In genomic region chr1:27339213-27339612, GRCh38 we compare ENCODE assay signal across 19 cellular contexts. TPM values are rescaled to one million over a fixed set of nuclear protein-coding genes. Genes with fewer than 3 reads are reported as not detected.
A peak's percentile ranks its signal among the peaks of the same experiment; 100 is the strongest.
DNase-seq lines count a peak whose midpoint lies in the region; ATAC-seq and TF ChIP-seq lines count a peak whose summit lies in the region.
"Had no signal": no experiment of that assay in that cellular context is flagged by ENCODE, and none has a peak within 500 bp of the region (broad histone marks: within the 10 kb centered on the region; RNA-seq: fewer than 3 reads in every experiment).

No MANE protein-coding gene starts in this region.

- H2AFZ ChIP-seq in IMR-90 (replicated peaks; ENCODE audit: low read length, poor library complexity), result peak overlapping the region; percentile 1

- TF ChIP-seq POLR2A in IMR-90 (IDR thresholded peaks at IDR 0.05; ENCODE audit: low read depth, low read length) (no peak), suprapubic skin (IDR thresholded peaks at IDR 0.05) (no peak), testis (IDR thresholded peaks at IDR 0.05) (no peak)

- no peak overlapping the region for H4K8ac ChIP-seq in IMR-90 (ENCODE audit: low read depth in 2 of 2, low read length in 2 of 2)

- CTCF ChIA-PET in IMR-90 (lab: Yijun Ruan, JAX), result no interaction called here

- no TSS peak for BruUV-seq in IMR-90 (replicated peaks; lab: Mats Ljungman, UMichigan)

- ATAC-seq in IMR-90 (ENCODE audit: low read depth), result no peak
- ATAC-seq in activated T-helper 17 cell treated with anti-CD3 and anti-CD28 coated beads, Interleukin-2, amount 50 U/mL, for 72 hours (replicated peaks), result no peak
- no peak for ATAC-seq in natural killer cell
- no peak for ATAC-seq in HG02623 (IDR thresholded peaks at IDR 0.05; ENCODE audit: unreplicated experiment)
- ATAC-seq: left cardiac atrium had no signal

- no peaks in the 10 kb centered on the region for H3K9me3 Mint-ChIP-seq in T-helper 1 cell treated with Interleukin-12 subunit alpha and Interleukin-12 subunit beta and Interleukin-4 antibody, amounts not matched to agents 30 μg/mL and 1 μg/mL, for 36 hours
- H3K9me3 Mint-ChIP-seq in activated T-helper 17 cell treated with anti-CD3 and anti-CD28 coated beads, Interleukin-2, amount 50 U/mL, for 72 hours, result no peaks in the 10 kb centered on the region
- H3K9me3 Mint-ChIP-seq in natural killer cell, result no peaks in the 10 kb centered on the region

- peaks cover 14% of the 10 kb centered on the region for H3K36me3 Mint-ChIP-seq in T-helper 1 cell treated with Interleukin-12 subunit alpha and Interleukin-12 subunit beta and Interleukin-4 antibody, amounts not matched to agents 30 μg/mL and 1 μg/mL, for 36 hours (ENCODE audit: low read depth)
- H3K36me3 Mint-ChIP-seq in activated T-helper 17 cell treated with anti-CD3 and anti-CD28 coated beads, Interleukin-2, amount 50 U/mL, for 72 hours (ENCODE audit: low read depth), result peaks cover 32% of the 10 kb centered on the region
- H3K36me3 Mint-ChIP-seq in natural killer cell, result no peaks in the 10 kb centered on the region

- H2BK20ac ChIP-seq in IMR-90 (ENCODE audit: low read depth, low read length), result no peak overlapping the region

- in situ Hi-C loops in IMR-90 (cut with MboI; ENCODE audit: low sequenced_read_pairs), result no loop called here

- peaks cover 21% of the 10 kb centered on the region for H3K36me3 ChIP-seq in IMR-90 (ENCODE audit: control insufficient read depth, insufficient read depth, low read length)
- H3K36me3 ChIP-seq in suprapubic skin, result peaks cover 27% of the 10 kb centered on the region
- no peaks in the 10 kb centered on the region for H3K36me3 ChIP-seq in testis (ENCODE audit: low read depth, missing control alignments)

- no peak overlapping the region for H3K23ac ChIP-seq in IMR-90 (ENCODE audit: low read depth, low read length)

- H3K4me1 Mint-ChIP-seq in T-helper 1 cell treated with Interleukin-12 subunit alpha and Interleukin-12 subunit beta and Interleukin-4 antibody, amounts not matched to agents 30 μg/mL and 1 μg/mL, for 36 hours (ENCODE audit: low read depth), result peaks cover 36% of the 10 kb centered on the region
- H3K4me1 Mint-ChIP-seq in activated T-helper 17 cell treated with anti-CD3 and anti-CD28 coated beads, Interleukin-2, amount 50 U/mL, for 72 hours, result peaks cover 27% of the 10 kb centered on the region
- peaks cover 42 to 46% of the 10 kb centered on the region in 2 donors for H3K4me1 Mint-ChIP-seq in natural killer cell

- H3K9me1 ChIP-seq in IMR-90 (ENCODE audit: insufficient read depth, low read length), result peaks cover 7% of the 10 kb centered on the region; the same call in 1 of the 2 replicates

- H3K14ac ChIP-seq in IMR-90 (replicated peaks; ENCODE audit: low read depth, low read length), result no peak overlapping the region

- DNase-seq in T-helper 1 cell (no peak), IMR-90 (no peak), natural killer cell (no peak), suprapubic skin (ENCODE audit: low spot score in 2 of 2) (no peak), testis (no peak)
- DNase-seq: activated gamma-delta T cell, glutamatergic neuron, left cardiac atrium, NCI-H187 treated with DMSO at 0.1 percent for 48 hours, NCI-H748 treated with DMSO at 0.1 percent for 48 hours had no signal

- no peaks in the 10 kb centered on the region for H3K9me3 ChIP-seq in IMR-90 (ENCODE audit: control insufficient read depth, insufficient read depth, low read length)
- H3K9me3 ChIP-seq in suprapubic skin, result no peaks in the 10 kb centered on the region
- H3K9me3 ChIP-seq in testis, result no peaks in the 10 kb centered on the region
- H3K9me3 ChIP-seq: SJSA1 had no signal

- H3K4me1 ChIP-seq in IMR-90 (ENCODE audit: control insufficient read depth, insufficient read depth, low read length) (peaks cover 14% of the 10 kb centered on the region), suprapubic skin (peaks cover 22% of the 10 kb centered on the region), testis (peaks cover 5% of the 10 kb centered on the region)

- H3K56ac ChIP-seq in IMR-90 (ENCODE audit: extremely low read depth, insufficient read depth, low read length), result no peak overlapping the region

- H3K4ac ChIP-seq in IMR-90 (ENCODE audit: low read depth, low read length), result no peak overlapping the region

- H2BK5ac ChIP-seq in IMR-90 (ENCODE audit: low read depth, low read length, poor library complexity, severe bottlenecking), result no peak overlapping the region

- no peak for TF ChIP-seq EP300 in suprapubic skin (IDR thresholded peaks at IDR 0.05)

- peak overlapping the region; percentile 66 for H2AK9ac ChIP-seq in IMR-90 (replicated peaks; ENCODE audit: low read depth, low read length, poor library complexity)

- no peaks in the 10 kb centered on the region for H4K20me1 ChIP-seq in IMR-90 (ENCODE audit: insufficient read depth, low read length)

- peak overlapping the region; percentile 49 for H3K27ac Mint-ChIP-seq in T-helper 1 cell treated with Interleukin-12 subunit alpha and Interleukin-12 subunit beta and Interleukin-4 antibody, amounts not matched to agents 30 μg/mL and 1 μg/mL, for 36 hours
- peak overlapping the region; percentile 64 for H3K27ac Mint-ChIP-seq in activated T-helper 17 cell treated with anti-CD3 and anti-CD28 coated beads, Interleukin-2, amount 50 U/mL, for 72 hours
- H3K27ac Mint-ChIP-seq in natural killer cell, result peak overlapping the region; percentile 88 to 90

- H3K4me2 ChIP-seq in IMR-90 (ENCODE audit: low read depth, low read length), result no peak overlapping the region
- H3K4me2 ChIP-seq: smooth muscle cell had no signal

- TF ChIP-seq RAD21 in IMR-90 (IDR thresholded peaks at IDR 0.05; ENCODE audit: low read length), result no peak

- 56% methylated on average over 5 of the region's 5 CpGs; no CpG with 5 or more reads in 1 of the 2 experiments for WGBS in IMR-90 (ENCODE audit: extremely low coverage in 2 of 2, insufficient read length in 1 of 2), 2 experiments
- WGBS in suprapubic skin, result 63% methylated on average over 5 of the region's 5 CpGs
- 66 to 80% methylated on average over 5 of the region's 5 CpGs for WGBS in testis, 2 donors

- H3K27ac ChIP-seq in IMR-90 (ENCODE audit: insufficient read depth, low read length) (no peak overlapping the region), suprapubic skin (no peak overlapping the region), testis (no peak overlapping the region)
- H3K27ac ChIP-seq: epithelial cell of prostate, SJSA1 had no signal

- no peak overlapping the region for H3K9ac ChIP-seq in IMR-90 (ENCODE audit: low read depth, low read length)

- POLR2A ChIA-PET in IMR-90 (lab: Charles Lee; ENCODE audit: unreplicated experiment), result no interaction called here

- H3K4me3 Mint-ChIP-seq in T-helper 1 cell treated with Interleukin-12 subunit alpha and Interleukin-12 subunit beta and Interleukin-4 antibody, amounts not matched to agents 30 μg/mL and 1 μg/mL, for 36 hours, result no peak overlapping the region
- peak overlapping the region; percentile 90 for H3K4me3 Mint-ChIP-seq in activated T-helper 17 cell treated with anti-CD3 and anti-CD28 coated beads, Interleukin-2, amount 50 U/mL, for 72 hours
- peak overlapping the region; percentile 37 for H3K4me3 Mint-ChIP-seq in natural killer cell

- H4K5ac ChIP-seq in IMR-90 (ENCODE audit: low read depth, low read length), result no peak overlapping the region

- no peak overlapping the region for H2BK120ac ChIP-seq in IMR-90 (ENCODE audit: low read depth, low read length)

- no peak for TF ChIP-seq CTCF in IMR-90 (conservative IDR thresholded peaks at IDR 0.05; ENCODE audit: low read depth, low read length)
- TF ChIP-seq CTCF in natural killer cell (IDR thresholded peaks at IDR 0.05), result no peak
- no peak for TF ChIP-seq CTCF in suprapubic skin (IDR thresholded peaks at IDR 0.05)
- TF ChIP-seq CTCF in testis (IDR thresholded peaks at IDR 0.05), result no peak

- H3K27me3 Mint-ChIP-seq in T-helper 1 cell treated with Interleukin-12 subunit alpha and Interleukin-12 subunit beta and Interleukin-4 antibody, amounts not matched to agents 30 μg/mL and 1 μg/mL, for 36 hours (ENCODE audit: low read depth), result no peaks in the 10 kb centered on the region
- H3K27me3 Mint-ChIP-seq in activated T-helper 17 cell treated with anti-CD3 and anti-CD28 coated beads, Interleukin-2, amount 50 U/mL, for 72 hours, result no peaks in the 10 kb centered on the region
- no peaks in the 10 kb centered on the region for H3K27me3 Mint-ChIP-seq in natural killer cell (ENCODE audit: low read depth in 2 of 2)

- no peaks in the 10 kb centered on the region for H3K27me3 ChIP-seq in IMR-90 (ENCODE audit: control insufficient read depth, insufficient read depth, low read length)
- no peaks in the 10 kb centered on the region for H3K27me3 ChIP-seq in suprapubic skin
- H3K27me3 ChIP-seq in testis, result no peaks in the 10 kb centered on the region
- H3K27me3 ChIP-seq: SJSA1 had no signal

- no peak overlapping the region for H4K91ac ChIP-seq in IMR-90 (ENCODE audit: insufficient read depth, low read depth, low read length)

- H3K4me3 ChIP-seq in IMR-90 (ENCODE audit: insufficient read depth, low read depth, low read length), result no peak overlapping the region
- no peak overlapping the region for H3K4me3 ChIP-seq in suprapubic skin
- no peak overlapping the region for H3K4me3 ChIP-seq in testis
- H3K4me3 ChIP-seq: SJSA1, smooth muscle cell had no signal

- intact Hi-C loops in IMR-90 (cut with micrococcal nuclease), result no loop called here
- intact Hi-C loops in natural killer cell (cut with micrococcal nuclease), result no loop called here
- intact Hi-C loops in testis (cut with DNase I; ENCODE audit: low total_unique reads), result no loop called here

- H2AK5ac ChIP-seq in IMR-90 (ENCODE audit: low read depth, low read length), result no peak overlapping the region

- no peak overlapping the region for H3K18ac ChIP-seq in IMR-90 (ENCODE audit: low read depth, low read length)

- dilution Hi-C loops in IMR-90 (cut with HindIII; ENCODE audit: low sequenced_read_pairs, unreplicated experiment), result no loop called here

- H2BK15ac ChIP-seq in IMR-90 (ENCODE audit: low read depth, low read length), result no peak overlapping the region

- no peaks in the 10 kb centered on the region; a peak in 1 of 4 replicates for H3K79me1 ChIP-seq in IMR-90 (ENCODE audit: low read depth in 1 of 2, low read length in 2 of 2)

RNA-seq across cellular contexts. Expression of gene SYTL1, which starts 2.6 kb away (rescaled TPM):
- total RNA-seq in IMR-90 (2012; rRNA removed) (0.18 and 0.28 TPM in 2 replicates), natural killer cell (100 to 1,000 TPM; 244 to 312 (median 273) TPM), suprapubic skin (100 to 1,000 TPM; 142 to 176 (median 168) TPM), testis (1 to 10 TPM; 2.3 to 5.4 TPM)
- polyA plus RNA-seq in IMR-90 (2012; rRNA removed) (1.0 and 1.3 TPM in 2 replicates), testis (ENCODE audit: insufficient read depth, low read depth, low replicate concordance) (6.0 TPM)
- polyA plus RNA-seq in IMR-90 (2012; cell fraction: cytosol; rRNA removed), result 0.24 and 1.0 TPM in 2 replicates
- 9.3 and 16.4 TPM in 2 replicates for polyA plus RNA-seq in IMR-90 (2012; cell fraction: nucleus; rRNA removed; ENCODE audit: low replicate concordance)
- total RNA-seq in activated T-helper 17 cell treated with anti-CD3 and anti-CD28 coated beads, Interleukin-2, amount 50 U/mL, for 72 hours, result 10 to 100 TPM; 26.0 to 43.4 TPM

RNA-seq across cellular contexts. Expression of gene TMEM222, which starts 17.2 kb away (rescaled TPM):
- total RNA-seq in IMR-90 (2012; rRNA removed), result 19.9 and 21.7 TPM in 2 replicates
- polyA plus RNA-seq in IMR-90 (2012; rRNA removed), result 54.1 and 56.4 TPM in 2 replicates
- polyA plus RNA-seq in IMR-90 (2012; cell fraction: cytosol; rRNA removed), result 29.4 and 68.9 TPM in 2 replicates
- polyA plus RNA-seq in IMR-90 (2012; cell fraction: nucleus; rRNA removed; ENCODE audit: low replicate concordance), result 44.0 and 87.8 TPM in 2 replicates
- total RNA-seq in activated T-helper 17 cell treated with anti-CD3 and anti-CD28 coated beads, Interleukin-2, amount 50 U/mL, for 72 hours, result 10 to 100 TPM; 29.0 to 39.6 TPM
- total RNA-seq in natural killer cell, result 10 to 100 TPM; 34.9 to 41.2 (median 37.3) TPM
- 10 to 100 TPM; 19.7 to 31.8 (median 21.2) TPM for total RNA-seq in suprapubic skin
- total RNA-seq in testis, result 10 to 100 TPM; 41.4 to 67.5 TPM
- 81.6 TPM for polyA plus RNA-seq in testis (ENCODE audit: insufficient read depth, low read depth, low replicate concordance)

RNA-seq across cellular contexts. Expression of gene MAP3K6, which starts 27.5 kb away (rescaled TPM):
- total RNA-seq in IMR-90 (2012; rRNA removed) (4.8 and 5.3 TPM in 2 replicates), natural killer cell (10 to 100 TPM in 2 of 3 donors, 1 to 10 TPM in 1; 8.2 to 15.1 (median 12.1) TPM), suprapubic skin (100 to 1,000 TPM in 3 of 4 donors, 10 to 100 TPM in 1; 85.4 to 147 (median 137) TPM), testis (10 to 100 TPM; 18.8 to 31.7 TPM)
- polyA plus RNA-seq in IMR-90 (2012; rRNA removed) (15.9 and 17.3 TPM in 2 replicates), testis (ENCODE audit: insufficient read depth, low read depth, low replicate concordance) (18.4 TPM)
- 6.7 and 10.6 TPM in 2 replicates for polyA plus RNA-seq in IMR-90 (2012; cell fraction: cytosol; rRNA removed)
- 53.8 and 151 TPM in 2 replicates for polyA plus RNA-seq in IMR-90 (2012; cell fraction: nucleus; rRNA removed; ENCODE audit: low replicate concordance)
- 10 to 100 TPM in 1 of 2 donors, 1 to 10 TPM in 1; 7.3 to 15.2 TPM for total RNA-seq in activated T-helper 17 cell treated with anti-CD3 and anti-CD28 coated beads, Interleukin-2, amount 50 U/mL, for 72 hours

RNA-seq across cellular contexts. Expression of gene FCN3, which starts 35.4 kb away (rescaled TPM):
- total RNA-seq in IMR-90 (2012; rRNA removed) (not detected in 2 replicates), natural killer cell (not detected), suprapubic skin (1 to 10 TPM; 2.3 to 7.1 (median 3.7) TPM), testis (1 to 10 TPM; 3.6 to 6.9 TPM)
- polyA plus RNA-seq in IMR-90 (2012; rRNA removed) (not detected in 2 replicates), testis (ENCODE audit: insufficient read depth, low read depth, low replicate concordance) (0.54 TPM)
- not detected in 2 replicates for polyA plus RNA-seq in IMR-90 (2012; cell fraction: cytosol; rRNA removed)
- not detected in 2 replicates for polyA plus RNA-seq in IMR-90 (2012; cell fraction: nucleus; rRNA removed; ENCODE audit: low replicate concordance)
- total RNA-seq in activated T-helper 17 cell treated with anti-CD3 and anti-CD28 coated beads, Interleukin-2, amount 50 U/mL, for 72 hours, result not detected
- total RNA-seq: cerebellum, SJSA1, smooth muscle cell had no signal
- polyA plus RNA-seq: smooth muscle cell had no signal

RNA-seq across cellular contexts. Expression of gene CD164L2, which starts 43.9 kb away (rescaled TPM):
- total RNA-seq in IMR-90 (2012; rRNA removed), result not detected in 2 replicates
- polyA plus RNA-seq in IMR-90 (2012; rRNA removed), result not detected in 2 replicates
- not detected in 2 replicates for polyA plus RNA-seq in IMR-90 (2012; cell fraction: cytosol; rRNA removed)
- 0.04 TPM in 1 of 2 replicates, not detected in the other for polyA plus RNA-seq in IMR-90 (2012; cell fraction: nucleus; rRNA removed; ENCODE audit: low replicate concordance)
- total RNA-seq in activated T-helper 17 cell treated with anti-CD3 and anti-CD28 coated beads, Interleukin-2, amount 50 U/mL, for 72 hours, result not detected
- under 1 TPM in 1 of 3 donors, not detected in 2; 0.40 TPM for total RNA-seq in natural killer cell
- 10 to 100 TPM in 2 of 4 donors, 1 to 10 TPM in 2; 5.9 to 14.3 (median 10.3) TPM for total RNA-seq in suprapubic skin
- total RNA-seq in testis, result 1 to 10 TPM in 1 of 2 donors, under 1 TPM in 1; 0.24 to 1.5 TPM
- 0.76 TPM for polyA plus RNA-seq in testis (ENCODE audit: insufficient read depth, low read depth, low replicate concordance)
- total RNA-seq: cerebellum, left cardiac atrium, omental fat pad, SJSA1, ureter had no signal

Comparison
In these comparisons a context has a peak if more than half of its experiments do, and no peak if none do; other contexts are left out.
1. RNA of gene SYTL1, which starts 2.6 kb away (total RNA-seq): 244 to 312 TPM in natural killer cell, 142 to 176 TPM in suprapubic skin and 26.0 to 43.4 TPM in activated T-helper 17 cell treated with anti-CD3 and anti-CD28 coated beads, Interleukin-2, amount 50 U/mL, for 72 hours; 2.3 to 5.4 TPM in testis and 0.18 to 0.28 TPM in IMR-90; every median in the first group is over 4 times any median in the second.
2. Peak in every context shown above with its lines, with median percentiles within 50 percentile points of each other: H3K27ac Mint-ChIP-seq.